In genomic region chr2:30447149-30448045, GRCh38 we compare ENCODE assay signal across 8 cellular contexts. TPM values are rescaled to one million over a fixed set of nuclear protein-coding genes. Genes with fewer than 3 reads are reported as not detected.
DNase-seq lines count a peak whose midpoint lies in the region; TF ChIP-seq lines count a peak whose summit lies in the region.

Gene LCLAT1 (plus strand): TSS chr2:30447246. CDS start chr2:30525591, 78,345 bp downstream.

- no peak for TF ChIP-seq POLR2A in adrenal gland (IDR thresholded peaks at IDR 0.05)
- TF ChIP-seq POLR2A in uterus (IDR thresholded peaks at IDR 0.05): peak in 1 of 2 donors; percentile 35

- H3K9ac ChIP-seq in MM.1S (ENCODE audit: low read length): peak within 1 kb of the TSS; percentile 73

- peak; percentile 21 for TF ChIP-seq CTCF in GM12864 (IDR thresholded peaks at IDR 0.05; ENCODE audit: low read depth, low read length, missing control alignments)
- peak; percentile 8; the same call in 1 of the 2 replicates for TF ChIP-seq CTCF in MM.1S (IDR thresholded peaks at IDR 0.05; ENCODE audit: low read length)
- TF ChIP-seq CTCF in adrenal gland (IDR thresholded peaks at IDR 0.05): peak in 1 of 6 experiments; percentile 13
- peak; percentile 17 for TF ChIP-seq CTCF in left ventricle myocardium inferior (IDR thresholded peaks at IDR 0.05; ENCODE audit: borderline replicate concordance)
- peak in 2 of 4 experiments; percentile 2 to 17 for TF ChIP-seq CTCF in uterus (IDR thresholded peaks at IDR 0.05)

- peak within 1 kb of the TSS; percentile 85 for H3K4me2 ChIP-seq in MM.1S (ENCODE audit: low read depth, low read length)

- peak within 1 kb of the TSS; percentile 11; the same call in 1 of the 2 replicates for H3K27ac ChIP-seq in MM.1S (ENCODE audit: low read length)
- H3K27ac ChIP-seq in adrenal gland: peak within 1 kb of the TSS in 3 of 5 donors; percentile 59 to 77 (median 61)
- H3K27ac ChIP-seq in left ventricle myocardium inferior (replicated peaks): peak within 1 kb of the TSS; percentile 87
- H3K27ac ChIP-seq in uterus: peak within 1 kb of the TSS; percentile 69 to 80

- no peaks in the 10 kb centered on the region for H3K9me3 ChIP-seq in MM.1S (replicated peaks; ENCODE audit: insufficient read depth, low read length)
- H3K9me3 ChIP-seq in adrenal gland (replicated peaks in 1 of 3): no peaks in the 10 kb centered on the region
- no peaks in the 10 kb centered on the region for H3K9me3 ChIP-seq in left ventricle myocardium inferior (replicated peaks)
- H3K9me3 ChIP-seq in uterus: no peaks in the 10 kb centered on the region

- no peaks in the 10 kb centered on the region for H3F3A ChIP-seq in MM.1S (ENCODE audit: insufficient read depth, low read length)

- H4K20me1 ChIP-seq in MM.1S (ENCODE audit: insufficient read depth, low read length): no peaks in the 10 kb centered on the region

- WGBS in adrenal gland, 4 donors: 4 to 6% (median 5%) methylated on average over 31 to 83 of the region's 83 CpGs

- H3K4me3 ChIP-seq in GM12864 (ENCODE audit: low read depth, low read length): peak within 1 kb of the TSS; percentile 85
- peak within 1 kb of the TSS; percentile 93 for H3K4me3 ChIP-seq in MM.1S (ENCODE audit: low read length)
- peak within 1 kb of the TSS; percentile 30 to 96 (median 69) for H3K4me3 ChIP-seq in adrenal gland
- peak within 1 kb of the TSS; percentile 93 for H3K4me3 ChIP-seq in left ventricle myocardium inferior
- peak within 1 kb of the TSS; percentile 68 to 88 for H3K4me3 ChIP-seq in uterus

- H3K27me3 ChIP-seq in MM.1S (replicated peaks; ENCODE audit: insufficient read depth, low read length): no peaks in the 10 kb centered on the region
- no peaks in the 10 kb centered on the region for H3K27me3 ChIP-seq in adrenal gland
- no peaks in the 10 kb centered on the region for H3K27me3 ChIP-seq in left ventricle myocardium inferior (ENCODE audit: low read depth)
- H3K27me3 ChIP-seq in uterus: no peaks in the 10 kb centered on the region

- H3K36me3 ChIP-seq in MM.1S (replicated peaks; ENCODE audit: insufficient read depth, low read length): no peaks in the 10 kb centered on the region
- no peaks in the 10 kb centered on the region for H3K36me3 ChIP-seq in adrenal gland (replicated peaks in 1 of 2)
- no peaks in the 10 kb centered on the region for H3K36me3 ChIP-seq in left ventricle myocardium inferior
- no peaks in the 10 kb centered on the region for H3K36me3 ChIP-seq in uterus

- peaks cover 17% of the 10 kb centered on the region; the same call in 1 of the 2 replicates for H3K79me2 ChIP-seq in MM.1S (ENCODE audit: low read length)

- DNase-seq in GM12864 (ENCODE audit: low read depth) (peak; percentile 48), HCEC 1CT (peak; percentile 72), MM.1S (peak; percentile 84), T-helper 1 cell (peak; percentile 76 to 89 (median 84)), adrenal gland (peak; percentile 74 to 91 (median 79)), left ventricle myocardium inferior (peak; percentile 89), putamen (ENCODE audit: low spot score) (peak; percentile 79), uterus (peak; percentile 74 to 77)

- H2AFZ ChIP-seq in MM.1S (ENCODE audit: low read length): peak within 1 kb of the TSS; percentile 92

- no peaks in the 10 kb centered on the region for H3K9me2 ChIP-seq in MM.1S (replicated peaks; ENCODE audit: insufficient read depth, low read length)

- H3K4me1 ChIP-seq in MM.1S (ENCODE audit: low read length) (peaks cover 10% of the 10 kb centered on the region; the same call in 1 of the 2 replicates), adrenal gland (replicated peaks in 1 of 2) (peaks cover 0 to 15% of the 10 kb centered on the region in 2 donors), left ventricle myocardium inferior (peaks cover 40% of the 10 kb centered on the region), uterus (no peaks in the 10 kb centered on the region)

- intact Hi-C loops in adrenal gland (cut with DNase I) (loop anchor here in 1 of 2 donors (10.0 kb wide), 1 partner anchor 213 kb away; the partner anchor contains the start of gene LBH), left ventricle myocardium inferior (cut with micrococcal nuclease) (no loop called here), uterus (cut with DNase I; ENCODE audit: low total_unique reads) (no loop called here)

RNA-seq across cellular contexts. Expression of gene LCLAT1, which starts in this region (rescaled TPM):
- total RNA-seq in adrenal gland: 10 to 100 TPM; 11.7 to 23.0 (median 19.7) TPM
- 10 to 100 TPM in 1 of 3 donors, 1 to 10 TPM in 2; 1.9 to 10.7 (median 2.4) TPM for polyA plus RNA-seq in adrenal gland
- total RNA-seq in left ventricle myocardium inferior: 41.0 TPM
- total RNA-seq in uterus: 100 to 1,000 TPM in 1 of 4 donors, 10 to 100 TPM in 2, under 1 TPM in 1; 0.88 to 116 (median 33.3) TPM

Comparison
In these comparisons a context has a peak if more than half of its experiments do, and no peak if none do; other contexts are left out.
1. Peak in every context shown above with its lines: DNase-seq, H3K4me3 ChIP-seq and H3K27ac ChIP-seq.
2. H3K27ac ChIP-seq: peak in every context shown above with its lines; median percentile 87 in left ventricle myocardium inferior; 74 in uterus; 61 in adrenal gland; 11 in MM.1S.